1 cellular context compared by ENCODE assay signal in the genomic region with DNA sequence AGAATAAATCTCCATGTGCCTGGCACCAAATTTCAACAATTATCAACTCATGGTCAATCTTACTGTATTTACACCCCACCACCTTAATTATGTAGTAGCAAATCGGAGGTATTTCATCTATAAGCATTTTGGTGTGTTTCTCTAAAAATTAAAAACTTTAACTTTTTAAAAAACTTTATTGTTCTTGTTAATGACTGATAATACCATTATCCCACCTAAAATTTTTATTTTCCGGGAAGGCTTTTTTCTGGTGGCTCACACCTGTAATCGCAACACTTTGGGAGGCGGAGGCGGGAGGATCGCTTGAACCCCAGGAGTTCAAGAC.
TF ChIP-seq lines count a peak whose summit lies in the region.

No MANE protein-coding gene starts in this region.

TF ChIP-seq in HCT116, 20 proteins besides CTCF, POLR2A, EP300 and RAD21 (continued from another document):
- TF ChIP-seq, protein P1, sequence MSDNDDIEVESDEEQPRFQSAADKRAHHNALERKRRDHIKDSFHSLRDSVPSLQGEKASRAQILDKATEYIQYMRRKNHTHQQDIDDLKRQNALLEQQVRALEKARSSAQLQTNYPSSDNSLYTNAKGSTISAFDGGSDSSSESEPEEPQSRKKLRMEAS (IDR thresholded peaks at IDR 0.05) = no peak
- TF ChIP-seq, protein P2, sequence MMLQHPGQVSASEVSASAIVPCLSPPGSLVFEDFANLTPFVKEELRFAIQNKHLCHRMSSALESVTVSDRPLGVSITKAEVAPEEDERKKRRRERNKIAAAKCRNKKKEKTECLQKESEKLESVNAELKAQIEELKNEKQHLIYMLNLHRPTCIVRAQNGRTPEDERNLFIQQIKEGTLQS (IDR thresholded peaks at IDR 0.05) = no peak
- TF ChIP-seq ZBTB33 (IDR thresholded peaks at IDR 0.05; ENCODE audit: extremely low read depth, insufficient replicate concordance, low read length) (no peak), YY1 (IDR thresholded peaks at IDR 0.05; ENCODE audit: extremely low read depth, insufficient replicate concordance, low read depth, low read length) (no peak), ELF1 (IDR thresholded peaks at IDR 0.05; ENCODE audit: borderline replicate concordance, low read depth) (no peak), CBX3 (IDR thresholded peaks at IDR 0.05; ENCODE audit: low read depth) (no peak), EZH2phosphoT487 (IDR thresholded peaks at IDR 0.05; ENCODE audit: borderline replicate concordance) (no peak), ZNF274 (IDR thresholded peaks at IDR 0.05; ENCODE audit: low read depth, low read length) (no peak), SP1 (IDR thresholded peaks at IDR 0.05; ENCODE audit: low read depth) (no peak), CEBPB (IDR thresholded peaks at IDR 0.05; ENCODE audit: low read depth) (no peak), JUND (IDR thresholded peaks at IDR 0.05) (no peak)
